ENCODE assay signal across 11 cellular contexts in the genomic region with DNA sequence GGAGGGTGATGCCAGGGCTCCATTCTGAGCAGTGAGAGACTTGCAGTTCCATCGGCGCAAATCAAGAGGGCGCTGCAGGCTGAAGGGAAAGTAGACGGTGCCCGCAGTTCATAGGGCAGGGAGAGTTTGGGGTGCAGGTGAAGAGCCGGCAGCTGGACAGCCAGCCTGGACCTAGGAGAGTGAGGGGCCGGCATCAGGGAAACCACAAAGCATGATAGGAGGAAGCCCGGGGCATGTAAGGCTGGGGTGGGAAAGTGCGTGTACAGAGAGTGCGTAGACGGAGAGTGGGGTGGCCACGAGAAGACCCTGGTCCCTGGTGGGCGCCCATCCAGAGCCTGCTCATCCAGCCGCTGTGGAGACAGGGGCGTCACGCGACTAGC.
DNase-seq lines count a peak whose midpoint lies in the region; ATAC-seq, FAIRE-seq and TF ChIP-seq lines count a peak whose summit lies in the region.
"Had no signal": no experiment of that assay in that cellular context is flagged by ENCODE, and none has a peak within 500 bp of the region (broad histone marks: within the 10 kb centered on the region; RNA-seq: fewer than 3 reads in every experiment).

No MANE protein-coding gene starts in this region.

- no peak overlapping the region for H2AFZ ChIP-seq in astrocyte (ENCODE audit: low read depth, low read length)

- H3K27me3 ChIP-seq in CD4-positive, alpha-beta T cell (ENCODE audit: control insufficient read depth, insufficient read depth, low read length), result no peaks in the 10 kb centered on the region
- H3K27me3 ChIP-seq in astrocyte (ENCODE audit: insufficient read depth, low read length), result no peaks in the 10 kb centered on the region
- H3K27me3 ChIP-seq: upper lobe of left lung had no signal

- no peak for TF ChIP-seq CTCF in CD4-positive, alpha-beta T cell (IDR thresholded peaks at IDR 0.05)
- no peak for TF ChIP-seq CTCF in astrocyte (IDR thresholded peaks at IDR 0.05; ENCODE audit: insufficient read depth, low read depth, low read length)

- no peak for FAIRE-seq in astrocyte (lab: Jason Lieb, UNC)

- intact Hi-C loops in CD4-positive, alpha-beta T cell (cut with DNase I, micrococcal nuclease), result loop anchor here (10.0 kb wide), 2 partner anchors 106 to 226 kb away; no protein-coding TSS in a partner anchor
- intact Hi-C loops in posterior vena cava (cut with DNase I), result no loop called here

- peak overlapping the region; percentile 58 for H3K4me3 Mint-ChIP-seq in CD4-positive, alpha-beta T cell
- H3K4me3 Mint-ChIP-seq in astrocyte (ENCODE audit: unreplicated experiment), result no peak overlapping the region

- H3K36me3 ChIP-seq in astrocyte (ENCODE audit: insufficient read depth, low read length), result no peaks in the 10 kb centered on the region

- peaks cover 62% of the 10 kb centered on the region for H3K36me3 Mint-ChIP-seq in CD4-positive, alpha-beta T cell (ENCODE audit: low read depth)
- H3K36me3 Mint-ChIP-seq in astrocyte (ENCODE audit: low read depth, unreplicated experiment), result peaks cover 9% of the 10 kb centered on the region

- no peaks in the 10 kb centered on the region for H3K79me2 ChIP-seq in astrocyte (ENCODE audit: insufficient read depth, low read length)

- ATAC-seq in CD4-positive, alpha-beta T cell (ENCODE audit: poor library complexity), result no peak
- ATAC-seq in HG02973 (IDR thresholded peaks at IDR 0.05; ENCODE audit: unreplicated experiment) (no peak), GM19455 (IDR thresholded peaks at IDR 0.05; ENCODE audit: unreplicated experiment) (no peak), HG03520 (IDR thresholded peaks at IDR 0.05; ENCODE audit: unreplicated experiment) (no peak)

- no peaks in the 10 kb centered on the region for H3K27me3 Mint-ChIP-seq in CD4-positive, alpha-beta T cell
- H3K27me3 Mint-ChIP-seq in astrocyte (ENCODE audit: low read depth, unreplicated experiment), result no peaks in the 10 kb centered on the region

- H3K4me1 ChIP-seq in astrocyte (ENCODE audit: insufficient read depth, low read length), result peaks cover 35% of the 10 kb centered on the region

- no peaks in the 10 kb centered on the region for H3K9me3 ChIP-seq in CD4-positive, alpha-beta T cell (ENCODE audit: control insufficient read depth, low read length)
- no peaks in the 10 kb centered on the region for H3K9me3 ChIP-seq in astrocyte (ENCODE audit: insufficient read depth, low read depth, low read length)
- H3K9me3 ChIP-seq: upper lobe of left lung had no signal

- H3K4me2 ChIP-seq in astrocyte (ENCODE audit: low read length), result peak overlapping the region; percentile 80

- H3K9me3 Mint-ChIP-seq in CD4-positive, alpha-beta T cell, result no peaks in the 10 kb centered on the region
- H3K9me3 Mint-ChIP-seq in astrocyte (ENCODE audit: unreplicated experiment), result no peaks in the 10 kb centered on the region

- H3K9ac ChIP-seq in astrocyte (ENCODE audit: low read length), result peak overlapping the region; percentile 85

- H4K20me1 ChIP-seq in astrocyte (ENCODE audit: insufficient read depth, low read length), result peaks cover 3% of the 10 kb centered on the region

- peak overlapping the region; percentile 80 for H3K27ac ChIP-seq in CD4-positive, alpha-beta T cell (ENCODE audit: low read depth, low read length)
- peak overlapping the region; percentile 96 for H3K27ac ChIP-seq in astrocyte (ENCODE audit: low read depth, low read length)

- H3K4me1 Mint-ChIP-seq in CD4-positive, alpha-beta T cell (ENCODE audit: low read depth), result peaks cover 45% of the 10 kb centered on the region
- peaks cover 36% of the 10 kb centered on the region for H3K4me1 Mint-ChIP-seq in astrocyte (ENCODE audit: low read depth, unreplicated experiment)

- no peak overlapping the region for H3K4me3 ChIP-seq in astrocyte (ENCODE audit: insufficient read depth, low read depth, low read length)
- H3K4me3 ChIP-seq: upper lobe of left lung had no signal

- POLR2A ChIA-PET in CD4-positive, alpha-beta T cell (lab: Charles Lee), result interaction anchor here (0.6 to 0.8 kb wide), 2 partner anchors 52 to 109 kb away, joined by 3 read pairs; no protein-coding TSS in a partner anchor

- CTCF ChIA-PET in CD4-positive, alpha-beta T cell (lab: Charles Lee), result interaction anchor here (1.0 to 4.3 kb wide), 2 partner anchors 24 to 158 kb away, joined by 3 to 14 read pairs; no protein-coding TSS in a partner anchor

- no peak for DNase-seq in CD4-positive, alpha-beta T cell
- DNase-seq in HK-2 (ENCODE audit: unreplicated experiment), result peak; percentile 7
- DNase-seq in astrocyte (ENCODE audit: low read depth), result no peak
- DNase-seq in posterior vena cava (ENCODE audit: low spot score), result peak; percentile 58
- DNase-seq in SIG-M5 (lab: John Stamatoyannopoulos, UW), result no peak
- DNase-seq: DMS53, NCI-H510A treated with DMSO at 0.1 percent for 48 hours, upper lobe of left lung had no signal

- peak overlapping the region; percentile 93 for H3K27ac Mint-ChIP-seq in CD4-positive, alpha-beta T cell
- H3K27ac Mint-ChIP-seq in astrocyte (ENCODE audit: unreplicated experiment), result peak overlapping the region; percentile 82

Comparison
In these comparisons a context has a peak if more than half of its experiments do, and no peak if none do; other contexts are left out.
1. DNase-seq: peak in HK-2 (single experiment) and posterior vena cava (single experiment); none in CD4-positive, alpha-beta T cell (0 of 10), astrocyte (single experiment) and SIG-M5 (single experiment).
2. intact Hi-C loops: an anchor here in CD4-positive, alpha-beta T cell (10.0 kb wide); none called in posterior vena cava.